In genomic region chrX:68503830-68504229, GRCh38 we compare ENCODE assay signal across 12 cellular contexts. TPM values are rescaled to one million over a fixed set of nuclear protein-coding genes. Genes with fewer than 3 reads are reported as not detected.
DNase-seq lines count a peak whose midpoint lies in the region; ATAC-seq and TF ChIP-seq lines count a peak whose summit lies in the region.
"Had no signal": no experiment of that assay in that cellular context is flagged by ENCODE, and none has a peak within 500 bp of the region (broad histone marks: within the 10 kb centered on the region; RNA-seq: fewer than 3 reads in every experiment).

No MANE protein-coding gene starts in this region.

- no peak for DNase-seq in activated naive CD4-positive, alpha-beta T cell treated with anti-CD3 and anti-CD28 coated beads, Interleukin-2, amount 50 U/mL, for 16 hours
- peak; percentile 55 for DNase-seq in M059J (ENCODE audit: low read depth)
- DNase-seq in brain microvascular endothelial cell: no peak
- no peak for DNase-seq in stimulated activated naive B cell treated with anti-CD40 and anti-IgM and Interleukin-4, amounts not matched to agents 10 μg/mL and 1 μg/mL and 100 μg/mL, for 72 hours
- no peak for DNase-seq in NCI-H128 (lab: John Stamatoyannopoulos, UW; ENCODE audit: unreplicated experiment)
- no peak for DNase-seq in KBM-7
- DNase-seq: MV-4-11, NCI-H345, spleen had no signal

- no peak for TF ChIP-seq CTCF in brain microvascular endothelial cell (IDR thresholded peaks at IDR 0.05; ENCODE audit: low read depth, low read length, missing control alignments)

- in situ Hi-C loops in brain microvascular endothelial cell (cut with HindIII; ENCODE audit: low pct_ligation_motif_present, low sequenced_read_pairs): no loop called here
- in situ Hi-C loops in KBM-7 (cut with MboI; ENCODE audit: low pct_unique_long_range_greater_than_20kb, low sequenced_read_pairs): loop anchor here (25.0 kb wide), 1 partner anchor 208 kb away; no protein-coding TSS in a partner anchor

- no peaks in the 10 kb centered on the region for H3K36me3 ChIP-seq in brain microvascular endothelial cell (replicated peaks)

- H3K4me1 Mint-ChIP-seq in activated naive CD4-positive, alpha-beta T cell treated with anti-CD3 and anti-CD28 coated beads, Interleukin-2, amount 50 U/mL, for 24 hours: peaks cover 64% of the 10 kb centered on the region
- H3K4me1 Mint-ChIP-seq in stimulated activated naive B cell treated with anti-CD40 and anti-IgM and Interleukin-4, amounts not matched to agents 10 μg/mL and 1 μg/mL and 100 μg/mL, for 72 hours: peaks cover 15 to 55% of the 10 kb centered on the region in 2 donors

- peaks cover 1% of the 10 kb centered on the region for H3K36me3 Mint-ChIP-seq in activated naive CD4-positive, alpha-beta T cell treated with anti-CD3 and anti-CD28 coated beads, Interleukin-2, amount 50 U/mL, for 24 hours
- H3K36me3 Mint-ChIP-seq in stimulated activated naive B cell treated with anti-CD40 and anti-IgM and Interleukin-4, amounts not matched to agents 10 μg/mL and 1 μg/mL and 100 μg/mL, for 72 hours: peaks cover 7 to 20% of the 10 kb centered on the region in 2 donors

- ATAC-seq in stimulated activated naive B cell treated with anti-CD40 and anti-IgM and Interleukin-4, amounts not matched to agents 10 μg/mL and 1 μg/mL and 100 μg/mL, for 72 hours (replicated peaks): peak in 1 of 2 donors; percentile 3
- ATAC-seq in GM21423 (IDR thresholded peaks at IDR 0.05; ENCODE audit: unreplicated experiment): no peak

- no peaks in the 10 kb centered on the region for H3K27me3 ChIP-seq in brain microvascular endothelial cell (replicated peaks)
- H3K27me3 ChIP-seq: spleen had no signal

- H3K4me3 ChIP-seq in brain microvascular endothelial cell (ENCODE audit: low read depth, low read length): no peak overlapping the region
- H3K4me3 ChIP-seq: coronary artery, spleen had no signal

- peak overlapping the region; percentile 33 for H3K4me3 Mint-ChIP-seq in activated naive CD4-positive, alpha-beta T cell treated with anti-CD3 and anti-CD28 coated beads, Interleukin-2, amount 50 U/mL, for 24 hours
- no peak overlapping the region for H3K4me3 Mint-ChIP-seq in stimulated activated naive B cell treated with anti-CD40 and anti-IgM and Interleukin-4, amounts not matched to agents 10 μg/mL and 1 μg/mL and 100 μg/mL, for 72 hours

- H3K27me3 Mint-ChIP-seq in activated naive CD4-positive, alpha-beta T cell treated with anti-CD3 and anti-CD28 coated beads, Interleukin-2, amount 50 U/mL, for 24 hours: no peaks in the 10 kb centered on the region
- no peaks in the 10 kb centered on the region for H3K27me3 Mint-ChIP-seq in stimulated activated naive B cell treated with anti-CD40 and anti-IgM and Interleukin-4, amounts not matched to agents 10 μg/mL and 1 μg/mL and 100 μg/mL, for 72 hours

- peak overlapping the region; percentile 48 for H3K27ac Mint-ChIP-seq in activated naive CD4-positive, alpha-beta T cell treated with anti-CD3 and anti-CD28 coated beads, Interleukin-2, amount 50 U/mL, for 24 hours
- H3K27ac Mint-ChIP-seq in stimulated activated naive B cell treated with anti-CD40 and anti-IgM and Interleukin-4, amounts not matched to agents 10 μg/mL and 1 μg/mL and 100 μg/mL, for 72 hours: peak overlapping the region; percentile 57

- H3K9me3 Mint-ChIP-seq in activated naive CD4-positive, alpha-beta T cell treated with anti-CD3 and anti-CD28 coated beads, Interleukin-2, amount 50 U/mL, for 24 hours: no peaks in the 10 kb centered on the region
- H3K9me3 Mint-ChIP-seq in stimulated activated naive B cell treated with anti-CD40 and anti-IgM and Interleukin-4, amounts not matched to agents 10 μg/mL and 1 μg/mL and 100 μg/mL, for 72 hours: no peaks in the 10 kb centered on the region

- peak overlapping the region; percentile 0 for H3K27ac ChIP-seq in brain microvascular endothelial cell
- H3K27ac ChIP-seq: coronary artery, spleen had no signal

RNA-seq across cellular contexts. Expression of gene YIPF6, which starts 5.0 kb away (rescaled TPM):
- 29.1 and 46.8 TPM in 2 replicates for total RNA-seq in M059J (2014; rRNA removed; shearing (Covaris generic))
